ENCODE assay signal across 30 cellular contexts in the genomic region with DNA sequence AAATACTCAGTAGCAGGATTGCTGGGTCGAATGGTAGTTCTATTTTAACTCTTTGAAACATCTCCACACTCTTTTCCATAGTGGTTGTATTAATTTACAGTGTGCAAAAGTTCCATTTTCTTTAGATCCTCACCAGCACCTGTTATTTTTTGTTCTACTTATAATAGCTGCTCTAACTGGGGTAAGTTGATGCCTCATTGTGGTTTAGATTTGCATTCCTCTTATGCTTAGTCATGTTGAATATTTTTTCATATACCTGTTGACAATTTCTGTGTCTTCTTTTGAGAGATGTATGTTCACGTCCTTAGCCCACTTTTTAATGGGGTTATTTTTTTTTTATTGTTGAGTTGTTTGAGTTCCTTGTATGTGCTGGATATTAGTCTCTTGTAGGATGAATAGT.
DNase-seq lines count a peak whose midpoint lies in the region; ATAC-seq lines count a peak whose summit lies in the region.
"Had no signal": no experiment of that assay in that cellular context is flagged by ENCODE, and none has a peak within 500 bp of the region (broad histone marks: within the 10 kb centered on the region; RNA-seq: fewer than 3 reads in every experiment).

No MANE protein-coding gene starts in this region.

- peak overlapping the region; percentile 1; the same call in 1 of the 2 replicates for H3K4me3 ChIP-seq in SJCRH30
- H3K4me3 ChIP-seq: tibial nerve had no signal

- H3K27me3 ChIP-seq in SJCRH30, result no peaks in the 10 kb centered on the region
- H3K27me3 ChIP-seq: BE2C, tibial nerve had no signal

- H3K27me3 Mint-ChIP-seq in activated T-helper 1 cell treated with anti-CD3 and anti-CD28 coated beads, Interleukin-12 subunit alpha, Interleukin-12 subunit beta, Interleukin-2, Interleukin-4 antibody, amounts not matched to agents 30 ng/mL and 10 ng/mL and 1 ng/mL, durations not matched to agents 14 hours and 24 hours and 36 hours (ENCODE audit: insufficient read depth), result no peaks in the 10 kb centered on the region
- H3K27me3 Mint-ChIP-seq: activated naive CD8-positive, alpha-beta T cell treated with anti-CD3 and anti-CD28 coated beads, Interleukin-2, amount 10 ng/mL, durations not matched to agents 7 days and 5 days; CD8-positive, alpha-beta memory T cell; IgD-negative memory B cell; progenitor cell of endocrine pancreas had no signal

- peaks cover 14% of the 10 kb centered on the region for H3K4me1 ChIP-seq in SJCRH30
- H3K4me1 ChIP-seq: BE2C, tibial nerve had no signal

- H3K36me3 Mint-ChIP-seq in activated T-helper 1 cell treated with anti-CD3 and anti-CD28 coated beads, Interleukin-12 subunit alpha, Interleukin-12 subunit beta, Interleukin-2, Interleukin-4 antibody, amounts not matched to agents 30 ng/mL and 10 ng/mL and 1 ng/mL, durations not matched to agents 14 hours and 24 hours and 36 hours (ENCODE audit: low read depth), result no peaks in the 10 kb centered on the region
- H3K36me3 Mint-ChIP-seq: activated naive CD8-positive, alpha-beta T cell treated with anti-CD3 and anti-CD28 coated beads, Interleukin-2, amount 10 ng/mL, durations not matched to agents 7 days and 5 days; stimulated activated effector memory CD8-positive, alpha-beta T cell treated with anti-CD3 and anti-CD28 coated beads, Interleukin-12 subunit alpha, Interleukin-12 subunit beta, amount 100 ng/mL, for 72 hours had no signal

- peak overlapping the region; percentile 71 for H3K27ac ChIP-seq in SJCRH30
- H3K27ac ChIP-seq: tibial nerve had no signal

- intact Hi-C loops in activated T-helper 1 cell treated with anti-CD3 and anti-CD28 coated beads, Interleukin-12 subunit alpha, Interleukin-12 subunit beta, Interleukin-2, Interleukin-4 antibody, amounts not matched to agents 30 ng/mL and 10 ng/mL and 1 ng/mL, durations not matched to agents 14 hours and 24 hours and 36 hours (cut with micrococcal nuclease), result no loop called here
- intact Hi-C loops in Right ventricle myocardium superior (cut with DNase I), result no loop called here

- no peaks in the 10 kb centered on the region for H3K4me1 Mint-ChIP-seq in activated T-helper 1 cell treated with anti-CD3 and anti-CD28 coated beads, Interleukin-12 subunit alpha, Interleukin-12 subunit beta, Interleukin-2, Interleukin-4 antibody, amounts not matched to agents 30 ng/mL and 10 ng/mL and 1 ng/mL, durations not matched to agents 14 hours and 24 hours and 36 hours (ENCODE audit: low read depth)
- H3K4me1 Mint-ChIP-seq: activated naive CD8-positive, alpha-beta T cell treated with anti-CD3 and anti-CD28 coated beads, Interleukin-2, amount 10 ng/mL, durations not matched to agents 7 days and 5 days; CD8-positive, alpha-beta memory T cell; IgD-negative memory B cell; natural killer cell; stimulated activated effector memory CD8-positive, alpha-beta T cell treated with anti-CD3 and anti-CD28 coated beads, Interleukin-12 subunit alpha, Interleukin-12 subunit beta, amount 100 ng/mL, for 72 hours had no signal

- peaks cover 29% of the 10 kb centered on the region for H3K9me3 Mint-ChIP-seq in activated T-helper 1 cell treated with anti-CD3 and anti-CD28 coated beads, Interleukin-12 subunit alpha, Interleukin-12 subunit beta, Interleukin-2, Interleukin-4 antibody, amounts not matched to agents 30 ng/mL and 10 ng/mL and 1 ng/mL, durations not matched to agents 14 hours and 24 hours and 36 hours

- H3K36me3 ChIP-seq in SJCRH30, result no peaks in the 10 kb centered on the region
- H3K36me3 ChIP-seq: BE2C, tibial nerve had no signal

- H3K4me3 Mint-ChIP-seq in activated T-helper 1 cell treated with anti-CD3 and anti-CD28 coated beads, Interleukin-12 subunit alpha, Interleukin-12 subunit beta, Interleukin-2, Interleukin-4 antibody, amounts not matched to agents 30 ng/mL and 10 ng/mL and 1 ng/mL, durations not matched to agents 14 hours and 24 hours and 36 hours, result no peak overlapping the region
- H3K4me3 Mint-ChIP-seq: activated naive CD8-positive, alpha-beta T cell treated with anti-CD3 and anti-CD28 coated beads, Interleukin-2, amount 10 ng/mL, durations not matched to agents 7 days and 5 days; activated T-cell treated with anti-CD3 and anti-CD28 coated beads, Interleukin-2, amount 50 U/mL, for 4 hours; CD8-positive, alpha-beta memory T cell; IgD-negative memory B cell; natural killer cell; stimulated activated effector memory CD8-positive, alpha-beta T cell treated with anti-CD3 and anti-CD28 coated beads, Interleukin-12 subunit alpha, Interleukin-12 subunit beta, amount 100 ng/mL, for 72 hours; T-helper 1 cell treated with Interleukin-12 subunit alpha and Interleukin-12 subunit beta and Interleukin-4 antibody, amounts not matched to agents 30 μg/mL and 1 μg/mL, for 36 hours had no signal

- 0 out of 2 replicates have a peak, but pooled peaks cover 5% of the 10 kb centered on the region for H3K9me3 ChIP-seq in SJCRH30 (replicated peaks)
- H3K9me3 ChIP-seq: BE2C had no signal

- DNase-seq in EL (peak; percentile 8), LHCN-M2 (ENCODE audit: low read depth) (peak; percentile 67), SJCRH30 (peak; percentile 25 to 84), iris pigment epithelial cell (ENCODE audit: low read depth) (peak; percentile 1), NCI-H1417 (lab: John Stamatoyannopoulos, UW) (no peak), Right ventricle myocardium superior (no peak)
- DNase-seq in stimulated activated CD4-positive, alpha-beta T cell treated with anti-CD3 and anti-CD28 coated beads, Interleukin-15, amount 100 ng/mL, for 24 hours, result no peak
- DNase-seq in activated T-helper 1 cell treated with anti-CD3 and anti-CD28 coated beads, Interleukin-12 subunit alpha, Interleukin-12 subunit beta, Interleukin-2, Interleukin-4 antibody, amounts not matched to agents 30 ng/mL and 10 ng/mL and 1 ng/mL, durations not matched to agents 14 hours and 24 hours and 36 hours (ENCODE audit: low spot score), result no peak
- DNase-seq: activated CD4-positive, CD25-positive, alpha-beta regulatory T cell; activated gamma-delta T cell treated with Interleukin-2 at 50 U/mL for 16 hours; activated naive CD8-positive, alpha-beta T cell treated with anti-CD3 and anti-CD28 coated beads, Interleukin-2, amount 10 ng/mL, durations not matched to agents 7 days and 5 days; activated T-cell treated with anti-CD3 and anti-CD28 coated beads, Interleukin-2, amount 50 U/mL, for 4 hours; aorta; BE2C; caudate nucleus; CD8-positive, alpha-beta memory T cell; head of caudate nucleus; kidney; natural killer cell; NCI-H1092; NCI-H187 treated with DMSO at 0.1 percent for 48 hours; NCI-H226; NCI-H748 treated with DMSO at 0.1 percent for 48 hours; nucleus accumbens; RPMI8226 had no signal

- no peak for ATAC-seq in Right ventricle myocardium superior (ENCODE audit: poor library complexity)
- ATAC-seq: activated T-cell treated with anti-CD3 and anti-CD28 coated beads, Interleukin-2, amount 50 U/mL, for 4 hours; natural killer cell; stimulated activated effector memory CD8-positive, alpha-beta T cell treated with anti-CD3 and anti-CD28 coated beads, Interleukin-12 subunit alpha, Interleukin-12 subunit beta, amount 100 ng/mL, for 72 hours had no signal

- no peak overlapping the region for H3K27ac Mint-ChIP-seq in activated T-helper 1 cell treated with anti-CD3 and anti-CD28 coated beads, Interleukin-12 subunit alpha, Interleukin-12 subunit beta, Interleukin-2, Interleukin-4 antibody, amounts not matched to agents 30 ng/mL and 10 ng/mL and 1 ng/mL, durations not matched to agents 14 hours and 24 hours and 36 hours
- H3K27ac Mint-ChIP-seq: activated naive CD8-positive, alpha-beta T cell treated with anti-CD3 and anti-CD28 coated beads, Interleukin-2, amount 10 ng/mL, durations not matched to agents 7 days and 5 days; CD8-positive, alpha-beta memory T cell; IgD-negative memory B cell; natural killer cell; progenitor cell of endocrine pancreas; stimulated activated effector memory CD8-positive, alpha-beta T cell treated with anti-CD3 and anti-CD28 coated beads, Interleukin-12 subunit alpha, Interleukin-12 subunit beta, amount 100 ng/mL, for 72 hours; T-helper 1 cell treated with Interleukin-12 subunit alpha and Interleukin-12 subunit beta and Interleukin-4 antibody, amounts not matched to agents 30 μg/mL and 1 μg/mL, for 36 hours had no signal

Comparison
In these comparisons a context has a peak if more than half of its experiments do, and no peak if none do; other contexts are left out.
1. DNase-seq: peak in EL (single experiment), LHCN-M2 (single experiment), SJCRH30 (2 of 2) and iris pigment epithelial cell (single experiment); none in stimulated activated CD4-positive, alpha-beta T cell treated with anti-CD3 and anti-CD28 coated beads, Interleukin-15, amount 100 ng/mL, for 24 hours (single experiment), NCI-H1417 (0 of 3), activated T-helper 1 cell treated with anti-CD3 and anti-CD28 coated beads, Interleukin-12 subunit alpha, Interleukin-12 subunit beta, Interleukin-2, Interleukin-4 antibody, amounts not matched to agents 30 ng/mL and 10 ng/mL and 1 ng/mL, durations not matched to agents 14 hours and 24 hours and 36 hours (single experiment) and Right ventricle myocardium superior (single experiment).